In genomic region chr13:103140001-103140671, GRCh38 we compare ENCODE assay signal across 8 cellular contexts.
DNase-seq lines count a peak whose midpoint lies in the region; ATAC-seq, FAIRE-seq and TF ChIP-seq lines count a peak whose summit lies in the region.

No MANE protein-coding gene starts in this region.

- CTCF ChIA-PET in naive thymus-derived CD4-positive, alpha-beta T cell (lab: Charles Lee) = no interaction called here

- no peak overlapping the region for H3K4me2 ChIP-seq in keratinocyte (ENCODE audit: control insufficient read depth, extremely low read depth, insufficient read depth, low read depth, low read length)

- intact Hi-C loops in naive thymus-derived CD4-positive, alpha-beta T cell (cut with micrococcal nuclease) = no loop called here
- intact Hi-C loops in vagina (cut with DNase I) = no loop called here

- no peaks in the 10 kb centered on the region for H3K27me3 ChIP-seq in WERI-Rb-1 (ENCODE audit: insufficient read depth, low read depth, severe bottlenecking)
- no peaks in the 10 kb centered on the region for H3K27me3 ChIP-seq in keratinocyte (ENCODE audit: control insufficient read depth, extremely low read depth, insufficient read depth, low read length)
- H3K27me3 ChIP-seq in naive thymus-derived CD4-positive, alpha-beta T cell (ENCODE audit: control insufficient read depth in 2 of 2, insufficient read depth in 2 of 2, low read length in 2 of 2) = no peaks in the 10 kb centered on the region
- no peaks in the 10 kb centered on the region for H3K27me3 ChIP-seq in vagina

- H3K4me1 ChIP-seq in keratinocyte (ENCODE audit: control insufficient read depth, extremely low read depth, insufficient read depth, low read length) (no peaks in the 10 kb centered on the region), vagina (no peaks in the 10 kb centered on the region)
- no peaks in the 10 kb centered on the region for H3K4me1 ChIP-seq in naive thymus-derived CD4-positive, alpha-beta T cell (ENCODE audit: control insufficient read depth in 2 of 2, insufficient read depth in 2 of 2, low read length in 2 of 2)

- TF ChIP-seq POLR2A in vagina (IDR thresholded peaks at IDR 0.05) = no peak

- no peaks in the 10 kb centered on the region for H3K36me3 Mint-ChIP-seq in naive thymus-derived CD4-positive, alpha-beta T cell

- H3K27ac ChIP-seq in WERI-Rb-1 = no peak overlapping the region
- H3K27ac ChIP-seq in keratinocyte (ENCODE audit: control insufficient read depth, insufficient read depth, low read length) = no peak overlapping the region
- H3K27ac ChIP-seq in naive thymus-derived CD4-positive, alpha-beta T cell (ENCODE audit: low read depth, low read length) = no peak overlapping the region
- H3K27ac ChIP-seq in vagina = no peak overlapping the region

- no peaks in the 10 kb centered on the region for H4K20me1 ChIP-seq in keratinocyte (ENCODE audit: control insufficient read depth, extremely low read depth, insufficient read depth, low read length)

- POLR2A ChIA-PET in naive thymus-derived CD4-positive, alpha-beta T cell (lab: Charles Lee) = no interaction called here

- H3K9ac ChIP-seq in keratinocyte (ENCODE audit: control insufficient read depth, extremely low read depth, insufficient read depth, low read length) = no peak overlapping the region

- H3K9me3 Mint-ChIP-seq in naive thymus-derived CD4-positive, alpha-beta T cell = peaks cover 0 to 12% (median 0%) of the 10 kb centered on the region in 11 donors

- in situ Hi-C loops in GM13977 (cut with MboI; ENCODE audit: low pct_unique_long_range_greater_than_20kb, low sequenced_read_pairs, unreplicated experiment) = loop anchor here (10.0 kb wide), 1 partner anchor 225 kb away; no protein-coding TSS in a partner anchor

- H3K9me3 ChIP-seq in WERI-Rb-1 (ENCODE audit: severe bottlenecking) (no peaks in the 10 kb centered on the region), keratinocyte (ENCODE audit: control insufficient read depth, low read depth, low read length) (no peaks in the 10 kb centered on the region), vagina (no peaks in the 10 kb centered on the region)
- H3K9me3 ChIP-seq in naive thymus-derived CD4-positive, alpha-beta T cell (ENCODE audit: control insufficient read depth in 2 of 3, low read length in 3 of 3) = no peaks in the 10 kb centered on the region

- H3K4me3 Mint-ChIP-seq in naive thymus-derived CD4-positive, alpha-beta T cell = no peak overlapping the region

- peaks cover 0 to 13% (median 6%) of the 10 kb centered on the region in 5 donors for H3K27me3 Mint-ChIP-seq in naive thymus-derived CD4-positive, alpha-beta T cell

- no peak overlapping the region for H3K27ac Mint-ChIP-seq in naive thymus-derived CD4-positive, alpha-beta T cell

- peak; percentile 82 for FAIRE-seq in keratinocyte (lab: Jason Lieb, UNC)

- H2AFZ ChIP-seq in keratinocyte (ENCODE audit: control insufficient read depth, low read length) = no peak overlapping the region

- H3K4me3 ChIP-seq in WERI-Rb-1 (ENCODE audit: low read depth, low read length) = no peak overlapping the region
- no peak overlapping the region for H3K4me3 ChIP-seq in keratinocyte (ENCODE audit: control insufficient read depth in 2 of 3, extremely low read depth in 1 of 3, insufficient read depth in 2 of 3, low read depth in 1 of 3, low read length in 3 of 3)
- H3K4me3 ChIP-seq in naive thymus-derived CD4-positive, alpha-beta T cell (ENCODE audit: low read length) = no peak overlapping the region
- H3K4me3 ChIP-seq in vagina = no peak overlapping the region

- peak; percentile 98 for ATAC-seq in GM21619 (IDR thresholded peaks at IDR 0.05; ENCODE audit: unreplicated experiment)
- peak; percentile 80 for ATAC-seq in HG03575 (IDR thresholded peaks at IDR 0.05; ENCODE audit: extremely low read depth, insufficient number of reproducible peaks, low FRiP score, unreplicated experiment)
- no peak for ATAC-seq in naive thymus-derived CD4-positive, alpha-beta T cell

- no peaks in the 10 kb centered on the region for H3K9me1 ChIP-seq in keratinocyte (ENCODE audit: control insufficient read depth, extremely low read depth, insufficient read depth, low read length)

- no peaks in the 10 kb centered on the region for H3K4me1 Mint-ChIP-seq in naive thymus-derived CD4-positive, alpha-beta T cell

- dilution Hi-C loops in keratinocyte (cut with MboI; ENCODE audit: extremely low pct_ligation_motif_present, low sequenced_read_pairs) = no loop called here

- no peaks in the 10 kb centered on the region for H3K79me2 ChIP-seq in keratinocyte (ENCODE audit: control insufficient read depth, insufficient read depth, low read length)

- H3K36me3 ChIP-seq in WERI-Rb-1 (no peaks in the 10 kb centered on the region), keratinocyte (ENCODE audit: control insufficient read depth in 2 of 2, extremely low read depth in 1 of 2, insufficient read depth in 2 of 2, low read length in 2 of 2) (no peaks in the 10 kb centered on the region), vagina (no peaks in the 10 kb centered on the region)
- H3K36me3 ChIP-seq in naive thymus-derived CD4-positive, alpha-beta T cell (ENCODE audit: control insufficient read depth in 2 of 3, insufficient read depth in 3 of 3, low read length in 3 of 3) = no peaks in the 10 kb centered on the region

- TF ChIP-seq CTCF in GM13977 (IDR thresholded peaks at IDR 0.05; ENCODE audit: extremely low read depth, insufficient read depth, missing control alignments) (peak; percentile 92), WERI-Rb-1 (IDR thresholded peaks at IDR 0.05; ENCODE audit: low read depth, low read length) (peak; percentile 89), keratinocyte (optimal IDR thresholded peaks at IDR 0.05 in 1 of 3, IDR thresholded peaks at IDR 0.05 in 1 of 3, conservative IDR thresholded peaks at IDR 0.05 in 1 of 3; ENCODE audit: extremely low read depth in 1 of 3, insufficient read depth in 2 of 3, low read length in 3 of 3) (peak; percentile 67 to 74 (median 70)), vagina (IDR thresholded peaks at IDR 0.05) (no peak)

- DNase-seq in GM13977 (ENCODE audit: low spot score) (peak; percentile 61), WERI-Rb-1 (peak; percentile 45), keratinocyte (ENCODE audit: low read depth, low spot score) (no peak), vagina (ENCODE audit: extremely low spot score in 2 of 2) (no peak)
- no peak for DNase-seq in naive thymus-derived CD4-positive, alpha-beta T cell
- DNase-seq in effector CD4-positive, alpha-beta T cell = no peak

Comparison
In these comparisons a context has a peak if more than half of its experiments do, and no peak if none do; other contexts are left out.
1. DNase-seq: peak in GM13977 (single experiment) and WERI-Rb-1 (single experiment); none in keratinocyte (single experiment), naive thymus-derived CD4-positive, alpha-beta T cell (0 of 9), effector CD4-positive, alpha-beta T cell (single experiment) and vagina (0 of 2).
2. CTCF ChIP-seq: peak in GM13977 (single experiment), WERI-Rb-1 (single experiment) and keratinocyte (3 of 3); none in vagina (0 of 3).